In the genomic region with DNA sequence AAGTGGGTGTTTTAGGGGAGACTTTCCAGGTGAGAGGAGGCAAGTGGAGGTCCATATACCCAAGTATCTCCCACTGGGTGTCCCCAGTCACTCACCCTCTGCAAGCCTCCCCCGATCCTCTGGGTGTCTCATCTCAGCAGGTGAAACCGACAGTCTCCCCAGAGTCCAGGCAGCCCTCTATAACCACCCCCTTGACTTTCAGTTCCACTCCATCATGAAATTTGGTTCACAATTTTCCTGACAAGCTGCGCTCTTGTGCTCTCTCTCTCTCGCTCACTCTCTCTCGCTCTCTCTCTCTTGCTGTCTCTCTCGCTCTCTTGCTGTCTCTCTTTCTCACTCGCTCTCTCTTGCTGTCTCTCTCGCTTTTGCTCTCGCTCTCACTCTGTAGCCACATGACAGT, we compare ENCODE assay signal across 18 cellular contexts. TPM values are rescaled to one million over a fixed set of nuclear protein-coding genes. Genes with fewer than 3 reads are reported as not detected.
DNase-seq lines count a peak whose midpoint lies in the region; ATAC-seq, FAIRE-seq and TF ChIP-seq lines count a peak whose summit lies in the region.
"Had no signal": no experiment of that assay in that cellular context is flagged by ENCODE, and none has a peak within 500 bp of the region (broad histone marks: within the 10 kb centered on the region; RNA-seq: fewer than 3 reads in every experiment).

No MANE protein-coding gene starts in this region.

- 94% methylated on average over 9 of the region's 9 CpGs for WGBS in A549 (ENCODE audit: missing lambda C conversion rate)
- no CpG with 5 or more reads among the region's 9 CpGs for WGBS in H9 (ENCODE audit: extremely low coverage, insufficient read length, low lambda C conversion rate)
- 87 to 91% (median 89%) methylated on average over 9 of the region's 9 CpGs for WGBS in adrenal gland, 4 donors

- H3T11ph ChIP-seq in H9 (ENCODE audit: low read length): no peak overlapping the region

- H4K20me1 ChIP-seq in H9 (ENCODE audit: control insufficient read depth, insufficient read depth, insufficient read length): no peaks in the 10 kb centered on the region

- H3K9me3 ChIP-seq in A549 (peaks cover 12% of the 10 kb centered on the region; the same call in 2 of the 3 replicates), H9 (ENCODE audit: control insufficient read depth, low read depth, low read length) (no peaks in the 10 kb centered on the region), T-helper 17 cell (ENCODE audit: control insufficient read depth, low read length, poor library complexity, severe bottlenecking) (no peaks in the 10 kb centered on the region), adrenal gland (replicated peaks in 1 of 3) (peaks cover 0 to 5% (median 0%) of the 10 kb centered on the region in 3 donors)

- no peak overlapping the region for H3K56ac ChIP-seq in H9 (ENCODE audit: insufficient read length, low read depth, low read length)

- H3K23ac ChIP-seq in H9 (ENCODE audit: insufficient read length, low read depth, low read length): no peak overlapping the region

- H3K27ac Mint-ChIP-seq in H9 (peak overlapping the region in 2 of 3 experiments; percentile 62 to 79; a peak in 3 of 7 replicates), T-helper 17 cell (peak overlapping the region; percentile 89)
- H3K27ac Mint-ChIP-seq in activated naive CD8-positive, alpha-beta T cell treated with anti-CD3 and anti-CD28 coated beads for 36 hours: no peak overlapping the region
- H3K27ac Mint-ChIP-seq: T-cell had no signal

- no peak overlapping the region for H2BK5ac ChIP-seq in H9 (ENCODE audit: insufficient read length, low read length)

- H3K18ac ChIP-seq in H9 (ENCODE audit: insufficient read length, low read depth, low read length): no peak overlapping the region

- no peak overlapping the region for H2BK12ac ChIP-seq in H9 (ENCODE audit: insufficient read length, low read depth, low read length)

- H3K27me3 Mint-ChIP-seq in H9 (ENCODE audit: low read depth): peaks cover 2% of the 10 kb centered on the region
- no peaks in the 10 kb centered on the region for H3K27me3 Mint-ChIP-seq in T-helper 17 cell
- no peaks in the 10 kb centered on the region for H3K27me3 Mint-ChIP-seq in activated naive CD8-positive, alpha-beta T cell treated with anti-CD3 and anti-CD28 coated beads for 36 hours
- H3K27me3 Mint-ChIP-seq: T-cell had no signal

- H3K4me1 ChIP-seq in A549: no peaks in the 10 kb centered on the region
- no peaks in the 10 kb centered on the region for H3K4me1 ChIP-seq in H9 (ENCODE audit: insufficient read depth, low read length)
- peaks cover 0 to 4% of the 10 kb centered on the region in 2 donors for H3K4me1 ChIP-seq in adrenal gland (replicated peaks in 1 of 2)

- H2AFZ ChIP-seq in H9 (ENCODE audit: low read length): no peak overlapping the region

- no peaks in the 10 kb centered on the region for H3K36me3 ChIP-seq in adrenal gland (replicated peaks in 1 of 2)

- H3K14ac ChIP-seq in H9 (ENCODE audit: insufficient read depth, low read length): no peak overlapping the region

- no peaks in the 10 kb centered on the region for H3K79me2 ChIP-seq in H9 (ENCODE audit: insufficient read depth, low read length)

- POLR2A ChIA-PET in A549 (lab: Yijun Ruan, JAX): interaction anchor here (1.0 kb wide), 1 partner anchor 7 kb away, joined by 3 read pairs; no protein-coding TSS in a partner anchor

- H2BK20ac ChIP-seq in H9 (ENCODE audit: low read depth, low read length, poor library complexity, severe bottlenecking): no peak overlapping the region

- no peak for TF ChIP-seq EP300 in A549 (IDR thresholded peaks at IDR 0.05)

- H3K23me2 ChIP-seq in H9 (ENCODE audit: insufficient read length, low read depth, low read length, poor library complexity, severe bottlenecking): no peaks in the 10 kb centered on the region

- H3K4me3 Mint-ChIP-seq in H9: no peak overlapping the region
- no peak overlapping the region for H3K4me3 Mint-ChIP-seq in T-helper 17 cell
- H3K4me3 Mint-ChIP-seq in activated naive CD8-positive, alpha-beta T cell treated with anti-CD3 and anti-CD28 coated beads for 36 hours: no peak overlapping the region
- H3K4me3 Mint-ChIP-seq: T-cell had no signal

- H3K4ac ChIP-seq in H9 (ENCODE audit: low read depth, low read length): no peak overlapping the region

- H3K36me3 Mint-ChIP-seq in H9 (ENCODE audit: insufficient read depth in 1 of 3, low read depth in 3 of 3): peaks cover 24 to 38% (median 36%) of the 10 kb centered on the region in 3 experiments
- peaks cover 9% of the 10 kb centered on the region for H3K36me3 Mint-ChIP-seq in T-helper 17 cell (ENCODE audit: low read depth)
- peaks cover 21% of the 10 kb centered on the region for H3K36me3 Mint-ChIP-seq in activated naive CD8-positive, alpha-beta T cell treated with anti-CD3 and anti-CD28 coated beads for 36 hours

- no peak overlapping the region for H4K91ac ChIP-seq in H9 (ENCODE audit: insufficient read length, low read depth, low read length)

- CTCF ChIA-PET in A549 (lab: Yijun Ruan, JAX): interaction anchor here (1.0 kb wide), 1 partner anchor 8 kb away, joined by 4 read pairs; a partner anchor contains a TSS

- no peak for TF ChIP-seq CTCF in A549 (IDR thresholded peaks at IDR 0.05)
- TF ChIP-seq CTCF in H9 (conservative IDR thresholded peaks at IDR 0.05): no peak
- TF ChIP-seq CTCF in adrenal gland (IDR thresholded peaks at IDR 0.05): no peak

- FAIRE-seq in A549 (lab: Jason Lieb, UNC): no peak

- no peak for TF ChIP-seq RAD21 in A549 (conservative IDR thresholded peaks at IDR 0.05 in 1 of 2, IDR thresholded peaks at IDR 0.05 in 1 of 2)

- H4K8ac ChIP-seq in H9 (replicated peaks; ENCODE audit: insufficient read length, low read depth, low read length): no peak overlapping the region

- H3K27me3 ChIP-seq in H9 (ENCODE audit: insufficient read depth, low read length): no peaks in the 10 kb centered on the region
- H3K27me3 ChIP-seq in adrenal gland: no peaks in the 10 kb centered on the region
- H3K27me3 ChIP-seq: heart right ventricle had no signal

- H2BK120ac ChIP-seq in H9 (ENCODE audit: low read depth, low read length, poor library complexity, severe bottlenecking): no peak overlapping the region

- H3K4me1 Mint-ChIP-seq in H9 (0 out of 4 replicates have a peak, but pooled peaks cover 0 to 3% of the 10 kb centered on the region in 2 experiments), T-helper 17 cell (peaks cover 12% of the 10 kb centered on the region)
- peaks cover 8% of the 10 kb centered on the region for H3K4me1 Mint-ChIP-seq in activated naive CD8-positive, alpha-beta T cell treated with anti-CD3 and anti-CD28 coated beads for 36 hours

- no peak overlapping the region for H2AK5ac ChIP-seq in H9 (ENCODE audit: insufficient read length, low read length)

- intact Hi-C loops in adrenal gland (cut with DNase I): loop anchor here in 1 of 2 donors (10.0 kb wide), 1 partner anchor 112 kb away; no protein-coding TSS in a partner anchor

- H3K79me1 ChIP-seq in H9 (ENCODE audit: insufficient read depth, low read depth, low read length, poor library complexity, severe bottlenecking): no peaks in the 10 kb centered on the region

- H2BK15ac ChIP-seq in H9 (ENCODE audit: low read depth, low read length): no peak overlapping the region

- DNase-seq in A549 (ENCODE audit: low read depth in 1 of 2, low spot score in 1 of 2) (no peak), H9 (no peak), T-helper 17 cell (no peak), adrenal gland (no peak)
- DNase-seq in activated naive CD8-positive, alpha-beta T cell treated with anti-CD3 and anti-CD28 coated beads for 36 hours: no peak
- DNase-seq: activated T-cell treated with anti-CD3 and anti-CD28 coated beads, Interleukin-2, amount 50 U/mL, for 1 hour; aorta; heart right ventricle; KBM-7; left cardiac atrium; NCI-H1436; T-cell; trophoblast cell had no signal

- H3K4me3 ChIP-seq in A549 (no peak overlapping the region), adrenal gland (no peak overlapping the region)
- H3K4me3 ChIP-seq: coronary artery, heart right ventricle had no signal

- no peak overlapping the region for H3K27ac ChIP-seq in A549
- H3K27ac ChIP-seq in H9 (ENCODE audit: insufficient read length, low read depth, low read length): no peak overlapping the region
- no peak overlapping the region for H3K27ac ChIP-seq in adrenal gland
- H3K27ac ChIP-seq: coronary artery, heart right ventricle had no signal

- peaks cover 21 to 28% of the 10 kb centered on the region in 2 experiments for H3K9me3 Mint-ChIP-seq in H9
- peaks cover 14% of the 10 kb centered on the region for H3K9me3 Mint-ChIP-seq in activated naive CD8-positive, alpha-beta T cell treated with anti-CD3 and anti-CD28 coated beads for 36 hours

- ATAC-seq in A549 (peak; percentile 32 to 43; a peak in 4 of 6 replicates), GM18511 (IDR thresholded peaks at IDR 0.05; ENCODE audit: unreplicated experiment) (peak; percentile 88), T-helper 17 cell (no peak), HG03571 (IDR thresholded peaks at IDR 0.05; ENCODE audit: unreplicated experiment) (no peak), HG02840 (IDR thresholded peaks at IDR 0.05; ENCODE audit: low FRiP score, unreplicated experiment) (no peak)
- ATAC-seq: esophagus mucosa, T-cell had no signal

- no peak overlapping the region for H4K5ac ChIP-seq in H9 (ENCODE audit: insufficient read length, low read depth, low read length)

- TF ChIP-seq POLR2A in A549 (IDR thresholded peaks at IDR 0.05; ENCODE audit: low read length): no peak
- no peak for TF ChIP-seq POLR2A in adrenal gland (IDR thresholded peaks at IDR 0.05)

- H3K4me2 ChIP-seq in A549 (no peak overlapping the region), H9 (ENCODE audit: insufficient read depth, insufficient read length, low read length) (no peak overlapping the region)

- H3K9ac ChIP-seq in H9 (ENCODE audit: extremely low read depth, insufficient read length, low read length): no peak overlapping the region

TF ChIP-seq in A549, 52 proteins besides CTCF, POLR2A, EP300 and RAD21 (continues in another document):
- TF ChIP-seq TP53 (CRISPR knock-in tag; IDR thresholded peaks at IDR 0.05) (no peak), CBX8 (IDR thresholded peaks at IDR 0.05) (no peak), NPAS2 (CRISPR knock-in tag; IDR thresholded peaks at IDR 0.05; ENCODE audit: borderline replicate concordance) (no peak), RFX5 (IDR thresholded peaks at IDR 0.05) (no peak)
- TF ChIP-seq, protein P1, sequence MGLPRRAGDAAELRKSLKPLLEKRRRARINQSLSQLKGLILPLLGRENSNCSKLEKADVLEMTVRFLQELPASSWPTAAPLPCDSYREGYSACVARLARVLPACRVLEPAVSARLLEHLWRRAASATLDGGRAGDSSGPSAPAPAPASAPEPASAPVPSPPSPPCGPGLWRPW (IDR thresholded peaks at IDR 0.05): no peak

RNA-seq across cellular contexts. Expression of a gene that starts 8.1 kb away (rescaled TPM):
- polyA plus RNA-seq in A549 (2011; rRNA removed) (22.4 and 22.6 TPM in 2 replicates), A549 (2017; fragmentation: RNase III; extraction: RNeasy Plus Mini Kit Qiagen cat#74134 plus additional on column Dnase treatment) (16.0 to 16.8 TPM (median 16.2 TPM) in 3 replicates), adrenal gland (10 to 100 TPM; 23.6 to 39.1 (median 23.6) TPM)
- 12.1 and 15.0 TPM in 2 replicates for polyA plus RNA-seq in A549 (2012; cell fraction: cytosol; rRNA removed)
- 9.6 and 14.1 TPM in 2 replicates for polyA plus RNA-seq in A549 (2012; cell fraction: nucleus; rRNA removed)
- polyA minus RNA-seq in A549 (2011; rRNA and poly(A)+ RNA removed): 40.0 and 47.4 TPM in 2 replicates
- total RNA-seq in H9 (2021) (17.3 and 18.0 TPM in 2 replicates), T-helper 17 cell (10 to 100 TPM; 24.4 to 28.3 TPM), adrenal gland (10 to 100 TPM; 27.9 to 50.2 (median 34.1) TPM)
- total RNA-seq in activated naive CD8-positive, alpha-beta T cell treated with anti-CD3 and anti-CD28 coated beads for 36 hours: 10 to 100 TPM; 18.9 to 20.3 TPM

Comparison
In these comparisons a context has a peak if more than half of its experiments do, and no peak if none do; other contexts are left out.
1. ATAC-seq: peak in A549 (2 of 2) and GM18511 (single experiment); none in T-helper 17 cell (single experiment), HG03571 (single experiment) and HG02840 (single experiment).